18 cellular contexts compared by ENCODE assay signal in genomic region chr1:220684890-220685289, GRCh38.
"Had no signal": no experiment of that assay in that cellular context is flagged by ENCODE, and none has a peak within 500 bp of the region (broad histone marks: within the 10 kb centered on the region; RNA-seq: fewer than 3 reads in every experiment).

No MANE protein-coding gene starts in this region.

- DNase-seq: activated CD4-positive, alpha-beta T cell treated with anti-CD3 and anti-CD28 coated beads, Interleukin-2, amount 10 ng/mL, durations not matched to agents 7 days and 5 days; activated CD8-positive, alpha-beta memory T cell treated with anti-CD3 and anti-CD28 coated beads, Interleukin-2, amount 50 U/mL, for 48 hours; activated gamma-delta T cell; activated T-cell treated with anti-CD3 and anti-CD28 coated beads, Interleukin-2, amount 50 U/mL, for 72 hours; amniotic stem cell; effector memory CD4-positive, alpha-beta T cell; foreskin keratinocyte; left colon; nephron progenitor cell; occipital lobe; right lobe of liver; stimulated activated CD4-positive, alpha-beta T cell treated with anti-CD3 and anti-CD28 coated beads, Interleukin-4, amount 100 ng/mL, for 4 hours; stimulated activated CD8-positive, alpha-beta memory T cell treated with anti-CD3 and anti-CD28 coated beads, Interleukin-4, amount 100 ng/mL, for 48 hours; stimulated activated naive CD8-positive, alpha-beta T cell treated with anti-CD3 and anti-CD28 coated beads, Interleukin-15, Interleukin-2, amounts not matched to agents 100 U/mL and 50 U/mL, for 24 hours; transverse colon had no signal

- H3K4me3 ChIP-seq: lung, right lobe of liver, smooth muscle cell, transverse colon, vagina had no signal

- H3K27me3 ChIP-seq: foreskin keratinocyte, right lobe of liver, transverse colon, vagina had no signal

- H3K36me3 ChIP-seq: right lobe of liver, transverse colon, vagina had no signal

- H3K27ac ChIP-seq: foreskin keratinocyte, right lobe of liver, transverse colon, vagina had no signal

- ATAC-seq: activated T-cell treated with anti-CD3 and anti-CD28 coated beads, Interleukin-2, amount 50 U/mL, for 72 hours; foreskin keratinocyte; left colon; right lobe of liver; stimulated activated naive CD8-positive, alpha-beta T cell treated with anti-CD3 and anti-CD28 coated beads, Interleukin-15, Interleukin-2, amounts not matched to agents 100 U/mL and 50 U/mL, for 24 hours had no signal
